ENCODE assay signal across 8 cellular contexts in genomic region chr12:47021298-47021697, GRCh38.
A peak's percentile ranks its signal among the peaks of the same experiment; 100 is the strongest.
DNase-seq lines count a peak whose midpoint lies in the region; ATAC-seq and TF ChIP-seq lines count a peak whose summit lies in the region.

No MANE protein-coding gene starts in this region.

- peak overlapping the region; percentile 76 for H3K27ac ChIP-seq in ACC112 (ENCODE audit: low read depth, low read length)
- no peak overlapping the region for H3K27ac ChIP-seq in neutrophil

- peak; percentile 31 for TF ChIP-seq CTCF in neutrophil (IDR thresholded peaks at IDR 0.05)

- ATAC-seq in SK-N-SH treated with all-trans-retinoic acid at 6 μM for 48 hours (peak; percentile 76), HG03565 (IDR thresholded peaks at IDR 0.05; ENCODE audit: unreplicated experiment) (no peak)

- H3K4me3 ChIP-seq in ACC112 (ENCODE audit: low read depth, low read length) (no peak overlapping the region), neutrophil (ENCODE audit: low read depth in 1 of 2, low read length in 1 of 2) (no peak overlapping the region)

- peaks cover 32% of the 10 kb centered on the region for H3K4me1 ChIP-seq in ACC112 (ENCODE audit: control insufficient read depth, insufficient read depth, low read length, unreplicated experiment)
- H3K4me1 ChIP-seq in neutrophil (ENCODE audit: control insufficient read depth in 1 of 2, insufficient read depth in 1 of 2, low read depth in 1 of 2, low read length in 1 of 2): no peaks in the 10 kb centered on the region

- no peak overlapping the region for H2AFZ ChIP-seq in ACC112 (ENCODE audit: low read length, unreplicated experiment)

- DNase-seq in GM04503 (ENCODE audit: low read depth) (peak; percentile 76), NCI-H1092 (lab: John Stamatoyannopoulos, UW) (peak; percentile 67), fibroblast of gingiva (ENCODE audit: low read depth) (peak; percentile 80), T-helper 9 cell (no peak)

- no peaks in the 10 kb centered on the region for H3K9me3 ChIP-seq in neutrophil

- no peaks in the 10 kb centered on the region for H3K79me2 ChIP-seq in ACC112 (ENCODE audit: control insufficient read depth, insufficient read depth, low read length, unreplicated experiment)

- no peaks in the 10 kb centered on the region for H3K36me3 ChIP-seq in ACC112 (ENCODE audit: insufficient read depth, low read length)
- H3K36me3 ChIP-seq in neutrophil: no peaks in the 10 kb centered on the region

- no peaks in the 10 kb centered on the region for H3K27me3 ChIP-seq in ACC112 (ENCODE audit: insufficient read depth, low read length)
- no peaks in the 10 kb centered on the region for H3K27me3 ChIP-seq in neutrophil

TF ChIP-seq in SK-N-SH treated with all-trans-retinoic acid at 6 μM for 48 hours, 23 proteins besides CTCF, POLR2A, EP300 and RAD21:
- TF ChIP-seq ARNTL (CRISPR knock-in tag; IDR thresholded peaks at IDR 0.05; ENCODE audit: borderline replicate concordance, low read depth) (no peak), POU6F1 (CRISPR knock-in tag; IDR thresholded peaks at IDR 0.05; ENCODE audit: borderline replicate concordance, low read depth) (no peak), TOX (CRISPR knock-in tag; IDR thresholded peaks at IDR 0.05; ENCODE audit: borderline replicate concordance) (no peak), RARB (CRISPR knock-in tag; IDR thresholded peaks at IDR 0.05) (no peak)
TF ChIP-seq in SK-N-SH treated with all-trans-retinoic acid at 6 μM for 48 hours: peak in this region for 0.
